ENCODE assay signal across 14 cellular contexts in genomic region chr13:65710514-65710913, GRCh38.
A peak's percentile ranks its signal among the peaks of the same experiment; 100 is the strongest.
DNase-seq lines count a peak whose midpoint lies in the region.
"Had no signal": no experiment of that assay in that cellular context is flagged by ENCODE, and none has a peak within 500 bp of the region (broad histone marks: within the 10 kb centered on the region; RNA-seq: fewer than 3 reads in every experiment).

No MANE protein-coding gene starts in this region.

- DNase-seq in NCI-H748 (lab: John Stamatoyannopoulos, UW; ENCODE audit: unreplicated experiment), result peak; percentile 32
- DNase-seq in NCI-H748 treated with DMSO at 0.1 percent for 48 hours (lab: John Stamatoyannopoulos, UW), result no peak
- DNase-seq in NCI-H1417 treated with DMSO at 0.1 percent for 48 hours (lab: John Stamatoyannopoulos, UW), result peak; percentile 83
- DNase-seq in NCI-H69 (lab: John Stamatoyannopoulos, UW), result peak; percentile 29
- peak; percentile 3 for DNase-seq in iris pigment epithelial cell (ENCODE audit: low read depth)
- no peak for DNase-seq in effector CD4-positive, alpha-beta T cell
- DNase-seq in stimulated activated CD4-positive, alpha-beta T cell treated with anti-CD3 and anti-CD28 coated beads, Interleukin-12 subunit alpha, Interleukin-12 subunit beta, amount 100 ng/mL, for 4 hours, result no peak
- DNase-seq in NOMO-1 treated with dmso at 0.1 percent for 144 hours (lab: John Stamatoyannopoulos, UW; ENCODE audit: unreplicated experiment), result no peak
- DNase-seq: CD8-positive, alpha-beta T cell; COR-L47; DND-41; GDM1; GOT3; H9 had no signal

Comparison
In these comparisons a context has a peak if more than half of its experiments do, and no peak if none do; other contexts are left out.
1. DNase-seq: peak in NCI-H748 (single experiment), NCI-H1417 treated with DMSO at 0.1 percent for 48 hours (single experiment), NCI-H69 (single experiment) and iris pigment epithelial cell (single experiment); none in NCI-H748 treated with DMSO at 0.1 percent for 48 hours (single experiment), effector CD4-positive, alpha-beta T cell (single experiment), stimulated activated CD4-positive, alpha-beta T cell treated with anti-CD3 and anti-CD28 coated beads, Interleukin-12 subunit alpha, Interleukin-12 subunit beta, amount 100 ng/mL, for 4 hours (single experiment) and NOMO-1 treated with dmso at 0.1 percent for 144 hours (single experiment).